ENCODE assay signal across 22 cellular contexts in genomic region chr1:42433324-42433860, GRCh38. TPM values are rescaled to one million over a fixed set of nuclear protein-coding genes. Genes with fewer than 3 reads are reported as not detected.
"Had no signal": no experiment of that assay in that cellular context is flagged by ENCODE, and none has a peak within 500 bp of the region (broad histone marks: within the 10 kb centered on the region; RNA-seq: fewer than 3 reads in every experiment).

No MANE protein-coding gene starts in this region.

- H3K4me3 ChIP-seq: dorsolateral prefrontal cortex, esophagus squamous epithelium, mucosa of descending colon, right atrium auricular region, sigmoid colon, skin epidermis, stomach, thoracic aorta, transverse colon had no signal

- H3K36me3 ChIP-seq: esophagus squamous epithelium, neutrophil, right atrium auricular region, sigmoid colon, stomach, thoracic aorta, transverse colon had no signal

- FAIRE-seq: endometrium had no signal

- H3K27ac ChIP-seq: dorsolateral prefrontal cortex, epithelial cell of prostate, esophagus squamous epithelium, foreskin keratinocyte, neutrophil, right atrium auricular region, sigmoid colon, skin epidermis, stomach, thoracic aorta, transverse colon had no signal

- DNase-seq: cortex of kidney; dorsolateral prefrontal cortex; effector memory CD4-positive, alpha-beta T cell; esophagus squamous epithelium; foreskin keratinocyte; immature natural killer cell; mammary epithelial cell; mucosa of descending colon; naive thymus-derived CD8-positive, alpha-beta T cell; sigmoid colon; stimulated activated CD4-positive, alpha-beta T cell treated with anti-CD3 and anti-CD28 coated beads, Interleukin-12 subunit alpha, Interleukin-12 subunit beta, amount 100 ng/mL, for 4 hours; stimulated activated naive CD4-positive, alpha-beta T cell; stomach; substantia nigra; transverse colon had no signal

- H3K27me3 ChIP-seq: dorsolateral prefrontal cortex, esophagus squamous epithelium, foreskin keratinocyte, neutrophil, right atrium auricular region, sigmoid colon, stomach, transverse colon had no signal

- ATAC-seq: foreskin keratinocyte; mucosa of descending colon; naive thymus-derived CD8-positive, alpha-beta T cell had no signal

- H3K4me1 ChIP-seq: esophagus squamous epithelium, foreskin keratinocyte, sigmoid colon, stomach had no signal

- H3K9me3 ChIP-seq: esophagus squamous epithelium, mucosa of descending colon, neutrophil, right atrium auricular region, sigmoid colon, stomach, thoracic aorta, transverse colon had no signal

RNA-seq across cellular contexts. Expression of gene RIMKLA, which starts 52.8 kb away (rescaled TPM):
- total RNA-seq: foreskin keratinocyte, mammary epithelial cell, osteoblast had no signal
- polyA plus RNA-seq: foreskin keratinocyte had no signal
